ENCODE assay signal across 19 cellular contexts in the genomic region with DNA sequence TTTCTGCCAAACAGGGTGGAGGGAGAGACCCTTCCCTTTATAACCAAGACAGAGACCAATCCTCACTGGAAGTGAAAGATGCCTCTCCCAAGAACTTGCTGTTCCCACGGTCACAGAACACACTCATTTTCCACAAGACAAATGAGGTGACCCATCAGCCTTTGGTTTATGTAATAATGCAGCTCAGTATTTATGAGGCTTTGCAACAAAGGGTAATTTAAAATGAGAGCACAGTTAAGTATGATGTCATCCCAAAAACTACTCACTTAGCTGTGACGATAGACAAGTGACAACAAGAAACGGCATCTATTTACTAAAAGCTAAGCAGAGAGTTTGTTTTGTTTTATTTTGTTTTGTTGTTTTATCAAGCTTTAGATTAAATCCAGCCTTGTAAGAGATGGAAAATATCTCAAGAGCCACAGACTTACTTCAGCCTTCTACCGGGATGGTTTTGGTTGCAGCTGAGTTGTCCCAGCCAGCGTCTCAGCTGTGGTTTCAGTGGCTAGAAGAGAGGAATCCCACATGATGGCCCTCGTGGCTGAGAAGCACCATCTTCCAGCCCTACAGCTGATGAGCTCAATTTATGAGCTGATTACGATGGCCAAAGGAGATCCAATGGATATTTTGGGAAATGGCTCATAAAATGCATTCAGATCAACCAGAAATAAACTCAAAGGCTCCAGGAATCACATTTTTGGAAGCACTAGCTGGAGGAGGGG.
DNase-seq lines count a peak whose midpoint lies in the region; ATAC-seq lines count a peak whose summit lies in the region.
"Had no signal": no experiment of that assay in that cellular context is flagged by ENCODE, and none has a peak within 500 bp of the region (broad histone marks: within the 10 kb centered on the region; RNA-seq: fewer than 3 reads in every experiment).

No MANE protein-coding gene starts in this region.

- no peaks in the 10 kb centered on the region for H3K9me3 Mint-ChIP-seq in activated naive CD8-positive, alpha-beta T cell treated with anti-CD3 and anti-CD28 coated beads for 36 hours
- H3K9me3 Mint-ChIP-seq: activated naive CD4-positive, alpha-beta T cell treated with anti-CD3 and anti-CD28 coated beads, Interleukin-2, amount 50 U/mL, for 72 hours; memory B cell had no signal

- H3K4me3 Mint-ChIP-seq in activated naive CD8-positive, alpha-beta T cell treated with anti-CD3 and anti-CD28 coated beads for 36 hours, result no peak overlapping the region
- H3K4me3 Mint-ChIP-seq: memory B cell; neural crest cell; stimulated activated memory B cell treated with anti-CD40 and anti-IgM and Interleukin-4, amounts not matched to agents 10 μg/mL and 1 μg/mL and 100 μg/mL, for 72 hours had no signal

- DNase-seq in NOMO-1 treated with DMSO at 0.1 percent for 48 hours (lab: John Stamatoyannopoulos, UW; ENCODE audit: unreplicated experiment), result peak; percentile 48
- no peak for DNase-seq in NOMO-1 treated with dmso at 0.1 percent for 144 hours (lab: John Stamatoyannopoulos, UW; ENCODE audit: unreplicated experiment)
- peak; percentile 18 for DNase-seq in RPMI8226
- peak; percentile 5 for DNase-seq in glomerular visceral epithelial cell (ENCODE audit: extremely low spot score)
- no peak for DNase-seq in SKM-1 treated with dmso at 0.1 percent for 144 hours (lab: John Stamatoyannopoulos, UW; ENCODE audit: unreplicated experiment)
- DNase-seq in NCI-H187 (lab: John Stamatoyannopoulos, UW), result no peak
- no peak for DNase-seq in activated naive CD8-positive, alpha-beta T cell treated with anti-CD3 and anti-CD28 coated beads for 36 hours
- DNase-seq: activated T-cell treated with anti-CD3 and anti-CD28 coated beads, Interleukin-2, amount 50 U/mL, for 48 hours; CD4-positive, alpha-beta memory T cell; heart right ventricle; NCI-H2107; NCI-H526 treated with DMSO at 0.1 percent for 48 hours; transverse colon had no signal

- no peak overlapping the region for H3K27ac Mint-ChIP-seq in activated naive CD8-positive, alpha-beta T cell treated with anti-CD3 and anti-CD28 coated beads for 36 hours
- H3K27ac Mint-ChIP-seq: activated naive CD4-positive, alpha-beta T cell treated with anti-CD3 and anti-CD28 coated beads, Interleukin-2, amount 50 U/mL, for 72 hours; CD4-positive, alpha-beta memory T cell; memory B cell; stimulated activated memory B cell treated with anti-CD40 and anti-IgM and Interleukin-4, amounts not matched to agents 10 μg/mL and 1 μg/mL and 100 μg/mL, for 72 hours had no signal

- peaks cover 37% of the 10 kb centered on the region for H3K27me3 Mint-ChIP-seq in activated naive CD8-positive, alpha-beta T cell treated with anti-CD3 and anti-CD28 coated beads for 36 hours

- H3K4me1 Mint-ChIP-seq in activated naive CD8-positive, alpha-beta T cell treated with anti-CD3 and anti-CD28 coated beads for 36 hours, result no peaks in the 10 kb centered on the region
- H3K4me1 Mint-ChIP-seq: CD4-positive, alpha-beta memory T cell; memory B cell; stimulated activated memory B cell treated with anti-CD40 and anti-IgM and Interleukin-4, amounts not matched to agents 10 μg/mL and 1 μg/mL and 100 μg/mL, for 72 hours had no signal

- ATAC-seq in GM18909 (IDR thresholded peaks at IDR 0.05; ENCODE audit: poor library complexity, unreplicated experiment), result no peak
- ATAC-seq: activated naive CD4-positive, alpha-beta T cell treated with anti-CD3 and anti-CD28 coated beads, Interleukin-2, amount 50 U/mL, for 72 hours; esophagus mucosa; stimulated activated memory B cell treated with anti-CD40 and anti-IgM and Interleukin-4, amounts not matched to agents 10 μg/mL and 1 μg/mL and 100 μg/mL, for 72 hours had no signal

- no peaks in the 10 kb centered on the region for H3K36me3 Mint-ChIP-seq in activated naive CD8-positive, alpha-beta T cell treated with anti-CD3 and anti-CD28 coated beads for 36 hours
- H3K36me3 Mint-ChIP-seq: CD4-positive, alpha-beta memory T cell; memory B cell; stimulated activated memory B cell treated with anti-CD40 and anti-IgM and Interleukin-4, amounts not matched to agents 10 μg/mL and 1 μg/mL and 100 μg/mL, for 72 hours had no signal

Comparison
In these comparisons a context has a peak if more than half of its experiments do, and no peak if none do; other contexts are left out.
1. DNase-seq: peak in NOMO-1 treated with DMSO at 0.1 percent for 48 hours (single experiment), RPMI8226 (single experiment) and glomerular visceral epithelial cell (single experiment); none in NOMO-1 treated with dmso at 0.1 percent for 144 hours (single experiment), SKM-1 treated with dmso at 0.1 percent for 144 hours (single experiment), NCI-H187 (0 of 2) and activated naive CD8-positive, alpha-beta T cell treated with anti-CD3 and anti-CD28 coated beads for 36 hours (single experiment).